In the genomic region with DNA sequence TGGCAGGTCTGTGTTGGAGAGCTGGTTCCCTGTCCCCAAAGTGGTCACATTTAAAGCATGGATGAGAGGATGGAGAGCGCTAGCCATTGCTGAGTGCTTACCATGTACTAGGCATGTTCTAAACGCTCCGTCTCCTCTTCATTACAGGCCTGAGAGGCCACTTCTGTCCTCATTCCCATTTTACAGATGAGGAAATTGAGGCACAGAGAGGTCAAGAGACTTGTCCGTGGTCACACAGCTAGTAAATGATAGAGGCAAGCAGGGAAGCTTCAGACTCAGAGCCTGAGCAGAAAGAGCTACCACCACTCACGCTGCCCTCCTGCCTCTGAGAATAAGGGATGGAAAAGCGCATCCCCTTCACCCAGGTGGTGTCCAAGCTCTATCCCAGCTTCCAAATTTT, we compare ENCODE assay signal across 1 cellular context.
TF ChIP-seq lines count a peak whose summit lies in the region.

No MANE protein-coding gene starts in this region.

TF ChIP-seq in SK-N-SH treated with all-trans-retinoic acid at 6 μM for 48 hours, 23 proteins besides CTCF, POLR2A, EP300 and RAD21 (continued from another document):
- TF ChIP-seq, protein P1, sequence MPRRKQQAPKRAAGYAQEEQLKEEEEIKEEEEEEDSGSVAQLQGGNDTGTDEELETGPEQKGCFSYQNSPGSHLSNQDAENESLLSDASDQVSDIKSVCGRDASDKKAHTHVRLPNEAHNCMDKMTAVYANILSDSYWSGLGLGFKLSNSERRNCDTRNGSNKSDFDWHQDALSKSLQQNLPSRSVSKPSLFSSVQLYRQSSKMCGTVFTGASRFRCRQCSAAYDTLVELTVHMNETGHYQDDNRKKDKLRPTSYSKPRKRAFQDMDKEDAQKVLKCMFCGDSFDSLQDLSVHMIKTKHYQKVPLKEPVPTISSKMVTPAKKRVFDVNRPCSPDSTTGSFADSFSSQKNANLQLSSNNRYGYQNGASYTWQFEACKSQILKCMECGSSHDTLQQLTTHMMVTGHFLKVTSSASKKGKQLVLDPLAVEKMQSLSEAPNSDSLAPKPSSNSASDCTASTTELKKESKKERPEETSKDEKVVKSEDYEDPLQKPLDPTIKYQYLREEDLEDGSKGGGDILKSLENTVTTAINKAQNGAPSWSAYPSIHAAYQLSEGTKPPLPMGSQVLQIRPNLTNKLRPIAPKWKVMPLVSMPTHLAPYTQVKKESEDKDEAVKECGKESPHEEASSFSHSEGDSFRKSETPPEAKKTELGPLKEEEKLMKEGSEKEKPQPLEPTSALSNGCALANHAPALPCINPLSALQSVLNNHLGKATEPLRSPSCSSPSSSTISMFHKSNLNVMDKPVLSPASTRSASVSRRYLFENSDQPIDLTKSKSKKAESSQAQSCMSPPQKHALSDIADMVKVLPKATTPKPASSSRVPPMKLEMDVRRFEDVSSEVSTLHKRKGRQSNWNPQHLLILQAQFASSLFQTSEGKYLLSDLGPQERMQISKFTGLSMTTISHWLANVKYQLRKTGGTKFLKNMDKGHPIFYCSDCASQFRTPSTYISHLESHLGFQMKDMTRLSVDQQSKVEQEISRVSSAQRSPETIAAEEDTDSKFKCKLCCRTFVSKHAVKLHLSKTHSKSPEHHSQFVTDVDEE (CRISPR knock-in tag; IDR thresholded peaks at IDR 0.05), result no peak
- no peak for TF ChIP-seq CSDC2 (CRISPR knock-in tag; IDR thresholded peaks at IDR 0.05)
- TF ChIP-seq PATZ1 (CRISPR knock-in tag; IDR thresholded peaks at IDR 0.05; ENCODE audit: borderline replicate concordance), result no peak
- TF ChIP-seq PPARA (CRISPR knock-in tag; IDR thresholded peaks at IDR 0.05; ENCODE audit: borderline replicate concordance), result no peak
- TF ChIP-seq ARNTL (CRISPR knock-in tag; IDR thresholded peaks at IDR 0.05; ENCODE audit: borderline replicate concordance, low read depth), result no peak
- no peak for TF ChIP-seq ZFP3 (CRISPR knock-in tag; IDR thresholded peaks at IDR 0.05)
- no peak for TF ChIP-seq ESRRG (CRISPR knock-in tag; IDR thresholded peaks at IDR 0.05)
- TF ChIP-seq ZNF8 (CRISPR knock-in tag; IDR thresholded peaks at IDR 0.05), result no peak
- no peak for TF ChIP-seq CREB5 (CRISPR knock-in tag; IDR thresholded peaks at IDR 0.05; ENCODE audit: low read depth)
- TF ChIP-seq RARB (CRISPR knock-in tag; IDR thresholded peaks at IDR 0.05), result no peak
- TF ChIP-seq ZC3H10 (CRISPR knock-in tag; IDR thresholded peaks at IDR 0.05), result no peak
- no peak for TF ChIP-seq SNAI2 (CRISPR knock-in tag; IDR thresholded peaks at IDR 0.05)
- no peak for TF ChIP-seq ZNF565 (CRISPR knock-in tag; conservative IDR thresholded peaks at IDR 0.05; ENCODE audit: low read depth)
- no peak for TF ChIP-seq ZNF70 (CRISPR knock-in tag; IDR thresholded peaks at IDR 0.05)
- no peak for TF ChIP-seq ISL1 (CRISPR knock-in tag; IDR thresholded peaks at IDR 0.05)
- TF ChIP-seq TOX (CRISPR knock-in tag; IDR thresholded peaks at IDR 0.05; ENCODE audit: borderline replicate concordance), result no peak
TF ChIP-seq in SK-N-SH treated with all-trans-retinoic acid at 6 μM for 48 hours: peak in this region for 0.
